ENCODE assay signal across 1 cellular context in genomic region chr9:73154760-73155159, GRCh38.
TF ChIP-seq lines count a peak whose summit lies in the region.

No MANE protein-coding gene starts in this region.

TF ChIP-seq in HepG2, 621 proteins besides CTCF, POLR2A, EP300 and RAD21:
- no peak for TF ChIP-seq NFAT5 (CRISPR knock-in tag; IDR thresholded peaks at IDR 0.05)
- TF ChIP-seq SP2 (CRISPR knock-in tag; IDR thresholded peaks at IDR 0.05): no peak
- TF ChIP-seq GATAD1 (CRISPR knock-in tag; IDR thresholded peaks at IDR 0.05): no peak
- TF ChIP-seq ZNF513 (CRISPR knock-in tag; conservative IDR thresholded peaks at IDR 0.05): no peak
- no peak for TF ChIP-seq RBM39 (IDR thresholded peaks at IDR 0.05; ENCODE audit: low read depth, low read length, poor library complexity, severe bottlenecking)
- no peak for TF ChIP-seq FOXA1 (IDR thresholded peaks at IDR 0.05)
- TF ChIP-seq FOXA1 (CRISPR knock-in tag; IDR thresholded peaks at IDR 0.05): no peak
- no peak for TF ChIP-seq POGK (CRISPR knock-in tag; conservative IDR thresholded peaks at IDR 0.05)
- no peak for TF ChIP-seq TIGD3 (CRISPR knock-in tag; IDR thresholded peaks at IDR 0.05; ENCODE audit: borderline replicate concordance)
- no peak for TF ChIP-seq FOXA3 (CRISPR knock-in tag; IDR thresholded peaks at IDR 0.05)
- no peak for TF ChIP-seq GZF1 (CRISPR knock-in tag; IDR thresholded peaks at IDR 0.05)
- TF ChIP-seq ZBTB43 (CRISPR knock-in tag; conservative IDR thresholded peaks at IDR 0.05): no peak
- no peak for TF ChIP-seq NR2F6 (IDR thresholded peaks at IDR 0.05)
- TF ChIP-seq NR2F6 (CRISPR knock-in tag; IDR thresholded peaks at IDR 0.05): no peak
- no peak for TF ChIP-seq CSRNP1 (CRISPR knock-in tag; IDR thresholded peaks at IDR 0.05)
- no peak for TF ChIP-seq TBX3 (IDR thresholded peaks at IDR 0.05; ENCODE audit: borderline replicate concordance)
- TF ChIP-seq NFRKB (IDR thresholded peaks at IDR 0.05): no peak
TF ChIP-seq in HepG2: peak in this region for 0.
